8 cellular contexts compared by ENCODE assay signal in the genomic region with DNA sequence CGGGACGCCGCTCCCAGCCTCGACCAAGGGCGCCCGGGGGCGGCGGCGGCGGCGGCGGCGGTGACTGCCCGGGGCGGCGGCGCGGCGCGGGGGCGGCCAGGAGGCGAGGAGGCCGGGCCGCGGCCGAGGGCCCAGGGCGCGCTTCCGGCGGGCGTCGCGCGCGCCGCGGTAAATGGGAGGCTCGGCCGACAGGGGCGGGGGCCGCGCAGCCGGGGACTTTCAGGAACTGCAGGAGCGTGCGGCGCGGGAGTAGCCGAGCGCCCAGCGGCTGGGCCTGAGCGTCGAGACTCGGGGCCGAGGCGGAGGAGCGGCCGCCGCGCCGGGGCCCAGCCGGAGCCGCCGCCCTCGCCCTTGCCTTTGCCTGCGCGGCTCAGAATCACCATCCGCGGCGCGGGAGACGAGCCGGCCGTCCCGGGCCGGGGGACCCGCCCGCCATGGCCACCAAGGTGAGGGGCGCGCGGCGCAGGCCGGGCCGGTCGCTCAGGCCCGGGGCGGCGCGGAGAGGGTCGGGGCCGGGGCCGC. TPM values are rescaled to one million over a fixed set of nuclear protein-coding genes. Genes with fewer than 3 reads are reported as not detected.
DNase-seq lines count a peak whose midpoint lies in the region; TF ChIP-seq lines count a peak whose summit lies in the region.

A gene (plus strand): TSS at position 246 of the 522 bp plus-strand sequence. CDS start 189 bp downstream, at position 435.

- no peaks in the 10 kb centered on the region for H3K9me3 Mint-ChIP-seq in T-helper 2 cell treated with Interferon-gamma antibody and Interleukin-4, amounts not matched to agents 5 μg/mL and 100 μg/mL, for 36 hours

- peaks cover 38% of the 10 kb centered on the region for H3K79me2 ChIP-seq in GM23248 (ENCODE audit: insufficient read depth)
- H3K79me2 ChIP-seq in OCI-LY7 (ENCODE audit: insufficient read depth, low read depth, low read length), result no peaks in the 10 kb centered on the region

- H3K27ac ChIP-seq in GM23248, result peak within 1 kb of the TSS; percentile 92
- H3K27ac ChIP-seq in OCI-LY7 (ENCODE audit: low read depth, low read length, poor library complexity, severe bottlenecking), result no peak within 1 kb of the TSS

- no peak for TF ChIP-seq CTCF in astrocyte of the cerebellum (IDR thresholded peaks at IDR 0.05; ENCODE audit: low read depth, low read length, missing control alignments)
- TF ChIP-seq CTCF in OCI-LY7 (conservative IDR thresholded peaks at IDR 0.05; ENCODE audit: low read length), result no peak

- 0% methylated on average over 5 to 10 of the region's 91 CpGs for WGBS in GM23248 (ENCODE audit: low coverage in 1 of 2, low lambda C conversion rate in 2 of 2, missing lambda C conversion rate in 2 of 2), 2 experiments

- peak within 1 kb of the TSS; percentile 88 for H3K4me3 Mint-ChIP-seq in T-helper 2 cell treated with Interferon-gamma antibody and Interleukin-4, amounts not matched to agents 5 μg/mL and 100 μg/mL, for 36 hours

- H3K36me3 Mint-ChIP-seq in T-helper 2 cell treated with Interferon-gamma antibody and Interleukin-4, amounts not matched to agents 5 μg/mL and 100 μg/mL, for 36 hours (ENCODE audit: low read depth), result peaks cover 9% of the 10 kb centered on the region

- H2AFZ ChIP-seq in GM23248 (peak within 1 kb of the TSS; percentile 62), OCI-LY7 (ENCODE audit: low read length) (no peak within 1 kb of the TSS)

- H3K9me3 ChIP-seq in GM23248 (ENCODE audit: low read depth) (no peaks in the 10 kb centered on the region), OCI-LY7 (ENCODE audit: low read length) (no peaks in the 10 kb centered on the region)

- H3K4me1 Mint-ChIP-seq in T-helper 2 cell treated with Interferon-gamma antibody and Interleukin-4, amounts not matched to agents 5 μg/mL and 100 μg/mL, for 36 hours (ENCODE audit: low read depth), result peaks cover 14% of the 10 kb centered on the region

- in situ Hi-C loops in GM23248 (cut with MboI) (no loop called here), astrocyte of the cerebellum (cut with HindIII; ENCODE audit: low sequenced_read_pairs) (no loop called here)

- no peaks in the 10 kb centered on the region for H3K9me2 ChIP-seq in GM23248 (ENCODE audit: insufficient read depth)
- no peaks in the 10 kb centered on the region for H3K9me2 ChIP-seq in OCI-LY7 (ENCODE audit: insufficient read depth, low read length)

- H3K4me3 ChIP-seq in GM23248 (peak within 1 kb of the TSS; percentile 94), astrocyte of the cerebellum (ENCODE audit: low read depth, low read length) (peak within 1 kb of the TSS; percentile 83), OCI-LY7 (ENCODE audit: low read depth, low read length, poor library complexity, severe bottlenecking) (no peak within 1 kb of the TSS)

- H4K20me1 ChIP-seq in GM23248 (ENCODE audit: insufficient read depth) (no peaks in the 10 kb centered on the region), OCI-LY7 (ENCODE audit: insufficient read depth, low read length) (no peaks in the 10 kb centered on the region)

- peaks cover 45% of the 10 kb centered on the region for H3F3A ChIP-seq in GM23248 (ENCODE audit: insufficient read depth)

- H3K9ac ChIP-seq in GM23248, result peak within 1 kb of the TSS; percentile 98

- peak within 1 kb of the TSS; percentile 92 for H3K27ac Mint-ChIP-seq in T-helper 2 cell treated with Interferon-gamma antibody and Interleukin-4, amounts not matched to agents 5 μg/mL and 100 μg/mL, for 36 hours

- H3K27me3 Mint-ChIP-seq in T-helper 2 cell treated with Interferon-gamma antibody and Interleukin-4, amounts not matched to agents 5 μg/mL and 100 μg/mL, for 36 hours (ENCODE audit: low read depth), result peaks cover 56% of the 10 kb centered on the region

- no TSS peak for BruUV-seq in OCI-LY7 (replicated peaks; lab: Mats Ljungman, UMichigan)

- DNase-seq in GF-D8 (lab: John Stamatoyannopoulos, UW) (peak; percentile 34), GM23248 (peak; percentile 93), LHCN-M2 (ENCODE audit: low read depth) (peak; percentile 63), astrocyte of the cerebellum (ENCODE audit: low read depth) (no peak), hepatic stellate cell (ENCODE audit: low spot score) (peak; percentile 64), renal cortical epithelial cell (ENCODE audit: low read depth) (no peak), OCI-LY7 (ENCODE audit: low spot score) (no peak)
- DNase-seq in T-helper 2 cell treated with Interferon-gamma antibody and Interleukin-4, amounts not matched to agents 5 μg/mL and 100 μg/mL, for 36 hours (ENCODE audit: low spot score), result peak; percentile 72

- POLR2A ChIA-PET in OCI-LY7 (lab: Charles Lee), result no interaction called here

- CTCF ChIA-PET in OCI-LY7 (lab: Charles Lee; ENCODE audit: unreplicated experiment), result no interaction called here

- H3K36me3 ChIP-seq in GM23248 (ENCODE audit: low read depth) (no peaks in the 10 kb centered on the region), OCI-LY7 (ENCODE audit: insufficient read depth, low read length) (no peaks in the 10 kb centered on the region)

- H3K4me2 ChIP-seq in GM23248 (ENCODE audit: unreplicated experiment) (peak within 1 kb of the TSS; percentile 87), OCI-LY7 (ENCODE audit: low read length) (no peak within 1 kb of the TSS; the same call in 1 of the 2 replicates)

- H3K4me1 ChIP-seq in GM23248 (ENCODE audit: insufficient read depth) (peaks cover 19% of the 10 kb centered on the region), OCI-LY7 (ENCODE audit: insufficient read depth, low read length, poor library complexity, severe bottlenecking) (peaks cover 14% of the 10 kb centered on the region)

- intact Hi-C loops in OCI-LY7 (cut with micrococcal nuclease; ENCODE audit: unreplicated experiment), result no loop called here

- no peaks in the 10 kb centered on the region for H3K27me3 ChIP-seq in GM23248 (replicated peaks; ENCODE audit: insufficient read depth)

RNA-seq across cellular contexts. Expression of the gene that starts here (rescaled TPM):
- total RNA-seq in GM23248 (2014; rRNA removed; shearing (Covaris generic)), result 77.8 and 89.6 TPM in 2 replicates
- 76.5 and 80.4 TPM in 2 replicates for polyA plus RNA-seq in GM23248 (2016; fragmentation: Nextera tagmentation; extraction: Ambion mirVana)
- 14.6 and 15.6 TPM in 2 replicates for total RNA-seq in LHCN-M2 (2014; rRNA removed)
- polyA plus RNA-seq in LHCN-M2 (2012), result 8.6 TPM
- total RNA-seq in renal cortical epithelial cell, result 45.7 and 56.8 TPM in 2 replicates
- not detected in 2 replicates for total RNA-seq in OCI-LY7 (2014; rRNA removed; shearing (Covaris generic))
- not detected in 2 replicates for total RNA-seq in OCI-LY7 (2022)

Comparison
In these comparisons a context has a peak if more than half of its experiments do, and no peak if none do; other contexts are left out.
1. RNA of the gene that starts here (total RNA-seq): 77.8 to 89.6 TPM in GM23248, 45.7 to 56.8 TPM in renal cortical epithelial cell and 14.6 to 15.6 TPM in LHCN-M2; not detected in OCI-LY7; every median in the first group is over 10 times any median in the second.
2. DNase-seq: peak in GF-D8 (single experiment), GM23248 (single experiment), LHCN-M2 (single experiment), T-helper 2 cell treated with Interferon-gamma antibody and Interleukin-4, amounts not matched to agents 5 μg/mL and 100 μg/mL, for 36 hours (single experiment) and hepatic stellate cell (single experiment); none in astrocyte of the cerebellum (single experiment), renal cortical epithelial cell (single experiment) and OCI-LY7 (single experiment).